1 cellular context compared by ENCODE assay signal in the genomic region with DNA sequence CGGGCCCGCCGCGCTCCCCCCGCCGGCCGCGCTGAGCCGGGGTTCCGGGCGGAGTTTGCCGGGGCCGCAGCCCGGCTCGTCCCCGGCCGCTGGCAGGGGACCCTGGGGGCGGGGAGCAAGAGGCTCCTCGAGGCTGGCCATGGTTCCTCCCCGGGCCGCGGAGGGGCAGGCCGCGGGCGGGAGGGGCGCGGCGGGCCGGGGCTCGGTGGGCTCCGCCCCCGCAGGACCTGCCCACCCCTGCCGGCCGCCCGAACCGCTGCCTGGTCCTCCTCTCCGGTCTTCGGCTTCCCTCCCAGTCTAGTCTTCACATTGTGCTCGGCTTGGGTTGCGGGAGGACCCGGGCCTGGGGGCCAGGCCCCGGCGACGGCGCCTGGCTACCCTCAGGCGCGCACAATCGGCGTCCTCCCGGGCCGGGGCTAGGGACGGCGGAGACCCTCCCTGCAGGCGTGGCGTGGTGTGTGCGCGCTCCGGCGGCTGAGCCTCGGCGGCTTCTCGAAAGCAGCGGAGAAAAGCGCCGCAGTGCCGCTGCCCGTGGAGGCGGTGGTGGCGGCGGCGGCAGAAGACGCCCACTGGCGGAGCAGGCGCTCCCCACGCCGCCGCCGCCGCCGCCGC.
A peak's percentile ranks its signal among the peaks of the same experiment; 100 is the strongest.
TF ChIP-seq lines count a peak whose summit lies in the region.

A gene (minus strand): TSS at position 571 of the 612 bp plus-strand sequence. CDS start 430 bp downstream, at position 141.

TF ChIP-seq in HEK293, 187 proteins besides CTCF, POLR2A, EP300 and RAD21 (continued from another document and continues in another):
- TF ChIP-seq TCF7L2 (IDR thresholded peaks at IDR 0.05; ENCODE audit: borderline replicate concordance, low read depth, low read length) (no peak), HOXD13 (CRISPR knock-in tag; IDR thresholded peaks at IDR 0.05; ENCODE audit: borderline replicate concordance) (no peak), RBAK (tag by site-specific recombination; IDR thresholded peaks at IDR 0.05) (no peak), YY2 (tag by site-specific recombination; IDR thresholded peaks at IDR 0.05) (no peak), ZNF521 (tag by site-specific recombination; IDR thresholded peaks at IDR 0.05) (no peak), ZNF571 (tag by site-specific recombination; IDR thresholded peaks at IDR 0.05) (no peak), IKZF3 (tag by site-specific recombination; IDR thresholded peaks at IDR 0.05) (no peak), ZNF221 (tag by site-specific recombination; IDR thresholded peaks at IDR 0.05; ENCODE audit: borderline replicate concordance) (no peak), ZXDB (tag by site-specific recombination; IDR thresholded peaks at IDR 0.05) (no peak), YY1 (tag by site-specific recombination; IDR thresholded peaks at IDR 0.05) (no peak), ZNF23 (tag by site-specific recombination; IDR thresholded peaks at IDR 0.05; ENCODE audit: borderline replicate concordance) (no peak), ZNF184 (tag by site-specific recombination; IDR thresholded peaks at IDR 0.05) (no peak), ZFHX2 (tag by site-specific recombination; conservative IDR thresholded peaks at IDR 0.05) (peak; percentile 43), ZNF350 (tag by site-specific recombination; IDR thresholded peaks at IDR 0.05) (no peak), MYNN (tag by site-specific recombination; IDR thresholded peaks at IDR 0.05; ENCODE audit: borderline replicate concordance) (no peak), ZNF596 (tag by site-specific recombination; IDR thresholded peaks at IDR 0.05) (no peak), ZBTB48 (tag by site-specific recombination; IDR thresholded peaks at IDR 0.05) (peak; percentile 42; the same call in 1 of the 2 replicates), ZNF76 (tag by site-specific recombination; IDR thresholded peaks at IDR 0.05; ENCODE audit: borderline replicate concordance, low read depth) (no peak), ZNF24 (tag by site-specific recombination; IDR thresholded peaks at IDR 0.05) (no peak), ZNF426 (tag by site-specific recombination; IDR thresholded peaks at IDR 0.05) (no peak), ZNF202 (tag by site-specific recombination; IDR thresholded peaks at IDR 0.05; ENCODE audit: borderline replicate concordance) (no peak), ZNF792 (tag by site-specific recombination; IDR thresholded peaks at IDR 0.05) (no peak), ZNF239 (tag by site-specific recombination; IDR thresholded peaks at IDR 0.05) (no peak), ZNF133 (tag by site-specific recombination; IDR thresholded peaks at IDR 0.05) (no peak), ZNF114 (tag by site-specific recombination; IDR thresholded peaks at IDR 0.05) (no peak), ZNF600 (tag by site-specific recombination; IDR thresholded peaks at IDR 0.05) (no peak), ZNF791 (tag by site-specific recombination; IDR thresholded peaks at IDR 0.05) (no peak), GLI4 (tag by site-specific recombination; IDR thresholded peaks at IDR 0.05) (no peak), ZNF132 (tag by site-specific recombination; IDR thresholded peaks at IDR 0.05; ENCODE audit: borderline replicate concordance) (no peak), ZNF324 (tag by site-specific recombination; IDR thresholded peaks at IDR 0.05) (no peak), ZFP3 (tag by site-specific recombination; IDR thresholded peaks at IDR 0.05; ENCODE audit: low read depth) (no peak), SCRT1 (tag by site-specific recombination; IDR thresholded peaks at IDR 0.05; ENCODE audit: borderline replicate concordance) (no peak), ZBTB20 (tag by site-specific recombination; IDR thresholded peaks at IDR 0.05) (no peak; the same call in 1 of the 2 replicates)
- TF ChIP-seq, protein P1, sequence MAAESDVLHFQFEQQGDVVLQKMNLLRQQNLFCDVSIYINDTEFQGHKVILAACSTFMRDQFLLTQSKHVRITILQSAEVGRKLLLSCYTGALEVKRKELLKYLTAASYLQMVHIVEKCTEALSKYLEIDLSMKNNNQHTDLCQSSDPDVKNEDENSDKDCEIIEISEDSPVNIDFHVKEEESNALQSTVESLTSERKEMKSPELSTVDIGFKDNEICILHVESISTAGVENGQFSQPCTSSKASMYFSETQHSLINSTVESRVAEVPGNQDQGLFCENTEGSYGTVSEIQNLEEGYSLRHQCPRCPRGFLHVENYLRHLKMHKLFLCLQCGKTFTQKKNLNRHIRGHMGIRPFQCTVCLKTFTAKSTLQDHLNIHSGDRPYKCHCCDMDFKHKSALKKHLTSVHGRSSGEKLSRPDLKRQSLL (tag by site-specific recombination; IDR thresholded peaks at IDR 0.05) = no peak
- TF ChIP-seq, protein P2, sequence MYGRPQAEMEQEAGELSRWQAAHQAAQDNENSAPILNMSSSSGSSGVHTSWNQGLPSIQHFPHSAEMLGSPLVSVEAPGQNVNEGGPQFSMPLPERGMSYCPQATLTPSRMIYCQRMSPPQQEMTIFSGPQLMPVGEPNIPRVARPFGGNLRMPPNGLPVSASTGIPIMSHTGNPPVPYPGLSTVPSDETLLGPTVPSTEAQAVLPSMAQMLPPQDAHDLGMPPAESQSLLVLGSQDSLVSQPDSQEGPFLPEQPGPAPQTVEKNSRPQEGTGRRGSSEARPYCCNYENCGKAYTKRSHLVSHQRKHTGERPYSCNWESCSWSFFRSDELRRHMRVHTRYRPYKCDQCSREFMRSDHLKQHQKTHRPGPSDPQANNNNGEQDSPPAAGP (tag by site-specific recombination; IDR thresholded peaks at IDR 0.05) = no peak; the same call in 1 of the 2 replicates
- TF ChIP-seq, protein P3, sequence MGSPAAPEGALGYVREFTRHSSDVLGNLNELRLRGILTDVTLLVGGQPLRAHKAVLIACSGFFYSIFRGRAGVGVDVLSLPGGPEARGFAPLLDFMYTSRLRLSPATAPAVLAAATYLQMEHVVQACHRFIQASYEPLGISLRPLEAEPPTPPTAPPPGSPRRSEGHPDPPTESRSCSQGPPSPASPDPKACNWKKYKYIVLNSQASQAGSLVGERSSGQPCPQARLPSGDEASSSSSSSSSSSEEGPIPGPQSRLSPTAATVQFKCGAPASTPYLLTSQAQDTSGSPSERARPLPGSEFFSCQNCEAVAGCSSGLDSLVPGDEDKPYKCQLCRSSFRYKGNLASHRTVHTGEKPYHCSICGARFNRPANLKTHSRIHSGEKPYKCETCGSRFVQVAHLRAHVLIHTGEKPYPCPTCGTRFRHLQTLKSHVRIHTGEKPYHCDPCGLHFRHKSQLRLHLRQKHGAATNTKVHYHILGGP (tag by site-specific recombination; IDR thresholded peaks at IDR 0.05) = no peak
- TF ChIP-seq, protein P4, sequence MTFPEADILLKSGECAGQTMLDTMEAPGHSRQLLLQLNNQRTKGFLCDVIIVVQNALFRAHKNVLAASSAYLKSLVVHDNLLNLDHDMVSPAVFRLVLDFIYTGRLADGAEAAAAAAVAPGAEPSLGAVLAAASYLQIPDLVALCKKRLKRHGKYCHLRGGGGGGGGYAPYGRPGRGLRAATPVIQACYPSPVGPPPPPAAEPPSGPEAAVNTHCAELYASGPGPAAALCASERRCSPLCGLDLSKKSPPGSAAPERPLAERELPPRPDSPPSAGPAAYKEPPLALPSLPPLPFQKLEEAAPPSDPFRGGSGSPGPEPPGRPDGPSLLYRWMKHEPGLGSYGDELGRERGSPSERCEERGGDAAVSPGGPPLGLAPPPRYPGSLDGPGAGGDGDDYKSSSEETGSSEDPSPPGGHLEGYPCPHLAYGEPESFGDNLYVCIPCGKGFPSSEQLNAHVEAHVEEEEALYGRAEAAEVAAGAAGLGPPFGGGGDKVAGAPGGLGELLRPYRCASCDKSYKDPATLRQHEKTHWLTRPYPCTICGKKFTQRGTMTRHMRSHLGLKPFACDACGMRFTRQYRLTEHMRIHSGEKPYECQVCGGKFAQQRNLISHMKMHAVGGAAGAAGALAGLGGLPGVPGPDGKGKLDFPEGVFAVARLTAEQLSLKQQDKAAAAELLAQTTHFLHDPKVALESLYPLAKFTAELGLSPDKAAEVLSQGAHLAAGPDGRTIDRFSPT (tag by site-specific recombination; IDR thresholded peaks at IDR 0.05) = no peak
- TF ChIP-seq, protein P5, sequence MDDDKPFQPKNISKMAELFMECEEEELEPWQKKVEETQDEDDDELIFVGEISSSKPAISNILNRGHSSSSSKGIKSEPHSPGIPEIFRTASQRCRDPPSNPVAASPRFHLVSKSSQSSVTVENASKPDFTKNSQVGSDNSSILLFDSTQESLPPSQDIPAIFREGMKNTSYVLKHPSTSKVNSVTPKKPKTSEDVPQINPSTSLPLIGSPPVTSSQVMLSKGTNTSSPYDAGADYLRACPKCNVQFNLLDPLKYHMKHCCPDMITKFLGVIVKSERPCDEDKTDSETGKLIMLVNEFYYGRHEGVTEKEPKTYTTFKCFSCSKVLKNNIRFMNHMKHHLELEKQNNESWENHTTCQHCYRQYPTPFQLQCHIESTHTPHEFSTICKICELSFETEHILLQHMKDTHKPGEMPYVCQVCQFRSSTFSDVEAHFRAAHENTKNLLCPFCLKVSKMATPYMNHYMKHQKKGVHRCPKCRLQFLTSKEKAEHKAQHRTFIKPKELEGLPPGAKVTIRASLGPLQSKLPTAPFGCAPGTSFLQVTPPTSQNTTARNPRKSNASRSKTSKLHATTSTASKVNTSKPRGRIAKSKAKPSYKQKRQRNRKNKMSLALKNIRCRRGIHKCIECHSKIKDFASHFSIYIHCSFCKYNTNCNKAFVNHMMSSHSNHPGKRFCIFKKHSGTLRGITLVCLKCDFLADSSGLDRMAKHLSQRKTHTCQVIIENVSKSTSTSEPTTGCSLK (tag by site-specific recombination; IDR thresholded peaks at IDR 0.05) = no peak
- TF ChIP-seq, protein P6, sequence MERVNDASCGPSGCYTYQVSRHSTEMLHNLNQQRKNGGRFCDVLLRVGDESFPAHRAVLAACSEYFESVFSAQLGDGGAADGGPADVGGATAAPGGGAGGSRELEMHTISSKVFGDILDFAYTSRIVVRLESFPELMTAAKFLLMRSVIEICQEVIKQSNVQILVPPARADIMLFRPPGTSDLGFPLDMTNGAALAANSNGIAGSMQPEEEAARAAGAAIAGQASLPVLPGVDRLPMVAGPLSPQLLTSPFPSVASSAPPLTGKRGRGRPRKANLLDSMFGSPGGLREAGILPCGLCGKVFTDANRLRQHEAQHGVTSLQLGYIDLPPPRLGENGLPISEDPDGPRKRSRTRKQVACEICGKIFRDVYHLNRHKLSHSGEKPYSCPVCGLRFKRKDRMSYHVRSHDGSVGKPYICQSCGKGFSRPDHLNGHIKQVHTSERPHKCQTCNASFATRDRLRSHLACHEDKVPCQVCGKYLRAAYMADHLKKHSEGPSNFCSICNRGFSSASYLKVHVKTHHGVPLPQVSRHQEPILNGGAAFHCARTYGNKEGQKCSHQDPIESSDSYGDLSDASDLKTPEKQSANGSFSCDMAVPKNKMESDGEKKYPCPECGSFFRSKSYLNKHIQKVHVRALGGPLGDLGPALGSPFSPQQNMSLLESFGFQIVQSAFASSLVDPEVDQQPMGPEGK (tag by site-specific recombination; IDR thresholded peaks at IDR 0.05) = peak; percentile 43; the same call in 1 of the 2 replicates
- TF ChIP-seq, protein P7, sequence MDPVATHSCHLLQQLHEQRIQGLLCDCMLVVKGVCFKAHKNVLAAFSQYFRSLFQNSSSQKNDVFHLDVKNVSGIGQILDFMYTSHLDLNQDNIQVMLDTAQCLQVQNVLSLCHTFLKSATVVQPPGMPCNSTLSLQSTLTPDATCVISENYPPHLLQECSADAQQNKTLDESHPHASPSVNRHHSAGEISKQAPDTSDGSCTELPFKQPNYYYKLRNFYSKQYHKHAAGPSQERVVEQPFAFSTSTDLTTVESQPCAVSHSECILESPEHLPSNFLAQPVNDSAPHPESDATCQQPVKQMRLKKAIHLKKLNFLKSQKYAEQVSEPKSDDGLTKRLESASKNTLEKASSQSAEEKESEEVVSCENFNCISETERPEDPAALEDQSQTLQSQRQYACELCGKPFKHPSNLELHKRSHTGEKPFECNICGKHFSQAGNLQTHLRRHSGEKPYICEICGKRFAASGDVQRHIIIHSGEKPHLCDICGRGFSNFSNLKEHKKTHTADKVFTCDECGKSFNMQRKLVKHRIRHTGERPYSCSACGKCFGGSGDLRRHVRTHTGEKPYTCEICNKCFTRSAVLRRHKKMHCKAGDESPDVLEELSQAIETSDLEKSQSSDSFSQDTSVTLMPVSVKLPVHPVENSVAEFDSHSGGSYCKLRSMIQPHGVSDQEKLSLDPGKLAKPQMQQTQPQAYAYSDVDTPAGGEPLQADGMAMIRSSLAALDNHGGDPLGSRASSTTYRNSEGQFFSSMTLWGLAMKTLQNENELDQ (tag by site-specific recombination; IDR thresholded peaks at IDR 0.05; ENCODE audit: low read depth) = no peak
- TF ChIP-seq, protein P8, sequence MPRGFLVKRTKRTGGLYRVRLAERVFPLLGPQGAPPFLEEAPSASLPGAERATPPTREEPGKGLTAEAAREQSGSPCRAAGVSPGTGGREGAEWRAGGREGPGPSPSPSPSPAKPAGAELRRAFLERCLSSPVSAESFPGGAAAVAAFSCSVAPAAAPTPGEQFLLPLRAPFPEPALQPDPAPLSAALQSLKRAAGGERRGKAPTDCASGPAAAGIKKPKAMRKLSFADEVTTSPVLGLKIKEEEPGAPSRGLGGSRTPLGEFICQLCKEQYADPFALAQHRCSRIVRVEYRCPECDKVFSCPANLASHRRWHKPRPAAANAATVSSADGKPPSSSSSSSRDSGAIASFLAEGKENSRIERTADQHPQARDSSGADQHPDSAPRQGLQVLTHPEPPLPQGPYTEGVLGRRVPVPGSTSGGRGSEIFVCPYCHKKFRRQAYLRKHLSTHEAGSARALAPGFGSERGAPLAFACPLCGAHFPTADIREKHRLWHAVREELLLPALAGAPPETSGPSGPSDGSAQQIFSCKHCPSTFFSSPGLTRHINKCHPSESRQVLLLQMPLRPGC (tag by site-specific recombination; IDR thresholded peaks at IDR 0.05) = no peak
- TF ChIP-seq, protein P9, sequence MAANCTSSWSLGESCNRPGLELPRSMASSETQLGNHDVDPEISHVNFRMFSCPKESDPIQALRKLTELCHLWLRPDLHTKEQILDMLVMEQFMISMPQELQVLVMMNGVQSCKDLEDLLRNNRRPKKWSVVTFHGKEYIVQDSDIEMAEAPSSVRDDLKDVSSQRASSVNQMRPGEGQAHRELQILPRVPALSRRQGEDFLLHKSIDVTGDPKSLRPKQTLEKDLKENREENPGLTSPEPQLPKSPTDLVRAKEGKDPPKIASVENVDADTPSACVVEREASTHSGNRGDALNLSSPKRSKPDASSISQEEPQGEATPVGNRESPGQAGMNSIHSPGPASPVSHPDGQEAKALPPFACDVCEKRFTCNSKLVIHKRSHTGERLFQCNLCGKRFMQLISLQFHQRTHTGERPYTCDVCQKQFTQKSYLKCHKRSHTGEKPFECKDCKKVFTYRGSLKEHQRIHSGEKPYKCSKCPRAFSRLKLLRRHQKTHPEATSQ (tag by site-specific recombination; IDR thresholded peaks at IDR 0.05) = no peak
- TF ChIP-seq, protein P10, sequence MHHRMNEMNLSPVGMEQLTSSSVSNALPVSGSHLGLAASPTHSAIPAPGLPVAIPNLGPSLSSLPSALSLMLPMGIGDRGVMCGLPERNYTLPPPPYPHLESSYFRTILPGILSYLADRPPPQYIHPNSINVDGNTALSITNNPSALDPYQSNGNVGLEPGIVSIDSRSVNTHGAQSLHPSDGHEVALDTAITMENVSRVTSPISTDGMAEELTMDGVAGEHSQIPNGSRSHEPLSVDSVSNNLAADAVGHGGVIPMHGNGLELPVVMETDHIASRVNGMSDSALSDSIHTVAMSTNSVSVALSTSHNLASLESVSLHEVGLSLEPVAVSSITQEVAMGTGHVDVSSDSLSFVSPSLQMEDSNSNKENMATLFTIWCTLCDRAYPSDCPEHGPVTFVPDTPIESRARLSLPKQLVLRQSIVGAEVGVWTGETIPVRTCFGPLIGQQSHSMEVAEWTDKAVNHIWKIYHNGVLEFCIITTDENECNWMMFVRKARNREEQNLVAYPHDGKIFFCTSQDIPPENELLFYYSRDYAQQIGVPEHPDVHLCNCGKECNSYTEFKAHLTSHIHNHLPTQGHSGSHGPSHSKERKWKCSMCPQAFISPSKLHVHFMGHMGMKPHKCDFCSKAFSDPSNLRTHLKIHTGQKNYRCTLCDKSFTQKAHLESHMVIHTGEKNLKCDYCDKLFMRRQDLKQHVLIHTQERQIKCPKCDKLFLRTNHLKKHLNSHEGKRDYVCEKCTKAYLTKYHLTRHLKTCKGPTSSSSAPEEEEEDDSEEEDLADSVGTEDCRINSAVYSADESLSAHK (tag by site-specific recombination; IDR thresholded peaks at IDR 0.05) = no peak
